Comparison of ENCODE assay signal across 12 cellular contexts in genomic region chr7:55100962-55101327, GRCh38.
A peak's percentile ranks its signal among the peaks of the same experiment; 100 is the strongest.
DNase-seq lines count a peak whose midpoint lies in the region; ATAC-seq and TF ChIP-seq lines count a peak whose summit lies in the region.
"Had no signal": no experiment of that assay in that cellular context is flagged by ENCODE, and none has a peak within 500 bp of the region (broad histone marks: within the 10 kb centered on the region; RNA-seq: fewer than 3 reads in every experiment).

No MANE protein-coding gene starts in this region.

- peak overlapping the region; percentile 31 for H3K27ac Mint-ChIP-seq in progenitor cell of endocrine pancreas
- no peak overlapping the region for H3K27ac Mint-ChIP-seq in activated CD8-positive, alpha-beta T cell treated with anti-CD3 and anti-CD28 coated beads for 36 hours
- H3K27ac Mint-ChIP-seq: B cell had no signal

- TF ChIP-seq CTCF in ascending aorta (IDR thresholded peaks at IDR 0.05) (no peak), heart left ventricle (IDR thresholded peaks at IDR 0.05) (no peak), progenitor cell of endocrine pancreas (IDR thresholded peaks at IDR 0.05; ENCODE audit: unreplicated experiment) (no peak), upper lobe of right lung (IDR thresholded peaks at IDR 0.05) (no peak), A673 (conservative IDR thresholded peaks at IDR 0.05; ENCODE audit: low read depth, low read length) (no peak)
- TF ChIP-seq CTCF in activated CD8-positive, alpha-beta T cell treated with anti-CD3 and anti-CD28 coated beads for 36 hours (IDR thresholded peaks at IDR 0.05), result no peak

- POLR2A ChIA-PET in activated CD8-positive, alpha-beta T cell treated with anti-CD3 and anti-CD28 coated beads for 36 hours (lab: Charles Lee), result no interaction called here
- POLR2A ChIA-PET in A673 (lab: Charles Lee; ENCODE audit: low non-redundant PET), result no interaction called here

- H3K27me3 ChIP-seq in ascending aorta (no peaks in the 10 kb centered on the region), heart left ventricle (no peaks in the 10 kb centered on the region), upper lobe of right lung (no peaks in the 10 kb centered on the region), A673 (replicated peaks; ENCODE audit: insufficient read depth, low read depth, low read length, poor library complexity) (no peaks in the 10 kb centered on the region)
- H3K27me3 ChIP-seq: testis had no signal

- intact Hi-C loops in ascending aorta (cut with DNase I), result loop anchor here (2.0 kb wide), 2 partner anchors 30 to 36 kb away; no protein-coding TSS in a partner anchor
- intact Hi-C loops in heart left ventricle (cut with DNase I), result loop anchor here in 2 of 10 donors (1.0 to 2.0 kb wide), 2 partner anchors 28 to 82 kb away; partner anchors contain the start of gene EGFR (in 1 of the 2)
- intact Hi-C loops in upper lobe of right lung (cut with DNase I), result no loop called here
- intact Hi-C loops in activated CD8-positive, alpha-beta T cell treated with anti-CD3 and anti-CD28 coated beads for 36 hours (cut with micrococcal nuclease), result no loop called here
- intact Hi-C loops in A673 (cut with micrococcal nuclease; ENCODE audit: unreplicated experiment), result no loop called here

- H3K9me3 Mint-ChIP-seq in progenitor cell of endocrine pancreas (ENCODE audit: low read depth), result no peaks in the 10 kb centered on the region
- no peaks in the 10 kb centered on the region for H3K9me3 Mint-ChIP-seq in activated CD8-positive, alpha-beta T cell treated with anti-CD3 and anti-CD28 coated beads for 36 hours

- H3K36me3 Mint-ChIP-seq in progenitor cell of endocrine pancreas (ENCODE audit: insufficient read depth), result peaks cover 3% of the 10 kb centered on the region
- H3K36me3 Mint-ChIP-seq in activated CD8-positive, alpha-beta T cell treated with anti-CD3 and anti-CD28 coated beads for 36 hours (ENCODE audit: low read depth), result no peaks in the 10 kb centered on the region

- H3K36me3 ChIP-seq in ascending aorta (no peaks in the 10 kb centered on the region), heart left ventricle (no peaks in the 10 kb centered on the region), upper lobe of right lung (no peaks in the 10 kb centered on the region), A673 (ENCODE audit: insufficient read depth, low read length, poor library complexity, severe bottlenecking) (no peaks in the 10 kb centered on the region)
- H3K36me3 ChIP-seq: WERI-Rb-1 had no signal

- H3K4me1 ChIP-seq in ascending aorta (peaks cover 4 to 27% of the 10 kb centered on the region in 2 donors), heart left ventricle (peaks cover 0 to 56% (median 22%) of the 10 kb centered on the region in 12 donors), upper lobe of right lung (peaks cover 27% of the 10 kb centered on the region), A673 (ENCODE audit: insufficient read depth, low read length, poor library complexity, severe bottlenecking) (no peaks in the 10 kb centered on the region)

- peaks cover 3% of the 10 kb centered on the region for H3K27me3 Mint-ChIP-seq in progenitor cell of endocrine pancreas
- peaks cover 17% of the 10 kb centered on the region for H3K27me3 Mint-ChIP-seq in activated CD8-positive, alpha-beta T cell treated with anti-CD3 and anti-CD28 coated beads for 36 hours

- H3K4me1 Mint-ChIP-seq in progenitor cell of endocrine pancreas (ENCODE audit: low read depth), result peaks cover 15% of the 10 kb centered on the region
- peaks cover 3% of the 10 kb centered on the region for H3K4me1 Mint-ChIP-seq in activated CD8-positive, alpha-beta T cell treated with anti-CD3 and anti-CD28 coated beads for 36 hours (ENCODE audit: low read depth)
- H3K4me1 Mint-ChIP-seq: B cell had no signal

- no peak for TF ChIP-seq POLR2A in heart left ventricle (IDR thresholded peaks at IDR 0.05)

- H3K9me3 ChIP-seq in ascending aorta (no peaks in the 10 kb centered on the region), heart left ventricle (no peaks in the 10 kb centered on the region), upper lobe of right lung (no peaks in the 10 kb centered on the region), A673 (ENCODE audit: low read depth, low read length, poor library complexity, severe bottlenecking) (no peaks in the 10 kb centered on the region)
- H3K9me3 ChIP-seq: testis had no signal

- BruUV-seq in A673 (replicated peaks; lab: Mats Ljungman, UMichigan), result no TSS peak

- ATAC-seq in heart left ventricle (peak; percentile 10 to 72 (median 44)), upper lobe of right lung (peak; percentile 20), HG02623 (IDR thresholded peaks at IDR 0.05; ENCODE audit: unreplicated experiment) (no peak)
- ATAC-seq in activated CD8-positive, alpha-beta T cell treated with anti-CD3 and anti-CD28 coated beads for 36 hours, result no peak

- WGBS in heart left ventricle, 4 donors, result 45 to 52% (median 51%) methylated on average over 9 of the region's 9 CpGs

- H3K4me3 ChIP-seq in ascending aorta, result peak overlapping the region; percentile 12 to 35
- H3K4me3 ChIP-seq in heart left ventricle, result peak overlapping the region in 2 of 12 donors; percentile 2 to 10
- H3K4me3 ChIP-seq in upper lobe of right lung, result no peak overlapping the region
- no peak overlapping the region for H3K4me3 ChIP-seq in A673 (ENCODE audit: low read depth, low read length, poor library complexity, severe bottlenecking)
- H3K4me3 ChIP-seq: testis had no signal

- DNase-seq in ascending aorta (ENCODE audit: low spot score in 2 of 2), result no peak
- peak in 2 of 5 donors; percentile 34 to 70 for DNase-seq in heart left ventricle
- DNase-seq in progenitor cell of endocrine pancreas (ENCODE audit: low spot score, unreplicated experiment), result no peak
- DNase-seq in upper lobe of right lung, result no peak
- no peak for DNase-seq in NCI-H1105 treated with DMSO at 0.1 percent for 48 hours (lab: John Stamatoyannopoulos, UW)
- no peak for DNase-seq in activated CD8-positive, alpha-beta T cell treated with anti-CD3 and anti-CD28 coated beads for 36 hours
- DNase-seq in A673 (ENCODE audit: low spot score), result no peak
- DNase-seq: NCI-H1930, testis, WERI-Rb-1 had no signal

- CTCF ChIA-PET in activated CD8-positive, alpha-beta T cell treated with anti-CD3 and anti-CD28 coated beads for 36 hours (lab: Charles Lee), result interaction anchor here (1.3 kb wide), 1 partner anchor 154 kb away, joined by 3 read pairs; no protein-coding TSS in a partner anchor
- CTCF ChIA-PET in A673 (lab: Charles Lee), result no interaction called here

- H3K27ac ChIP-seq in ascending aorta, result peak overlapping the region; percentile 41 to 46
- H3K27ac ChIP-seq in heart left ventricle, result peak overlapping the region in 11 of 12 donors; percentile 51 to 89 (median 68)
- no peak overlapping the region for H3K27ac ChIP-seq in upper lobe of right lung
- H3K27ac ChIP-seq in A673 (ENCODE audit: low read depth, low read length, poor library complexity, severe bottlenecking), result no peak overlapping the region
- H3K27ac ChIP-seq: WERI-Rb-1 had no signal

- no peak overlapping the region for H3K4me3 Mint-ChIP-seq in progenitor cell of endocrine pancreas (ENCODE audit: low read depth)
- no peak overlapping the region for H3K4me3 Mint-ChIP-seq in activated CD8-positive, alpha-beta T cell treated with anti-CD3 and anti-CD28 coated beads for 36 hours
- H3K4me3 Mint-ChIP-seq: B cell had no signal

Comparison
In these comparisons a context has a peak if more than half of its experiments do, and no peak if none do; other contexts are left out.
1. H3K27ac ChIP-seq: peak in ascending aorta (2 of 2) and heart left ventricle (11 of 12); none in upper lobe of right lung (single experiment) and A673 (single experiment).
2. H3K4me3 ChIP-seq: peak in ascending aorta (2 of 2); none in upper lobe of right lung (single experiment) and A673 (single experiment).
3. ATAC-seq: peak in heart left ventricle (4 of 4) and upper lobe of right lung (single experiment); none in activated CD8-positive, alpha-beta T cell treated with anti-CD3 and anti-CD28 coated beads for 36 hours (single experiment) and HG02623 (single experiment).